13 cellular contexts compared by ENCODE assay signal in genomic region chr2:9230051-9230802, GRCh38. TPM values are rescaled to one million over a fixed set of nuclear protein-coding genes. Genes with fewer than 3 reads are reported as not detected.
DNase-seq lines count a peak whose midpoint lies in the region; ATAC-seq and TF ChIP-seq lines count a peak whose summit lies in the region.
"Had no signal": no experiment of that assay in that cellular context is flagged by ENCODE, and none has a peak within 500 bp of the region (broad histone marks: within the 10 kb centered on the region; RNA-seq: fewer than 3 reads in every experiment).

No MANE protein-coding gene starts in this region.

- no peak for ATAC-seq in Panc1
- no peak for ATAC-seq in natural killer cell
- ATAC-seq in mucosa of descending colon = no peak

- H3K4me3 ChIP-seq in AG09309 (ENCODE audit: control insufficient read depth, low read depth, low read length) (no peak overlapping the region), Panc1 (ENCODE audit: low read depth in 2 of 2, low read length in 2 of 2) (peak overlapping the region in 1 of 2 experiments; percentile 32; a peak in 1 of 4 replicates), mucosa of descending colon (no peak overlapping the region)

- H3K27ac ChIP-seq in Panc1 (ENCODE audit: low read length) = peak overlapping the region; percentile 100

- peaks cover 83% of the 10 kb centered on the region for H3K4me1 Mint-ChIP-seq in neural crest cell
- no peaks in the 10 kb centered on the region for H3K4me1 Mint-ChIP-seq in natural killer cell
- H3K4me1 Mint-ChIP-seq: B cell had no signal

- CTCF ChIA-PET in Panc1 (lab: Charles Lee) = interaction anchor here (0.7 kb wide), 1 partner anchor 8 kb away, joined by 3 read pairs; no protein-coding TSS in a partner anchor

- no peaks in the 10 kb centered on the region for H3K9me3 ChIP-seq in Panc1 (ENCODE audit: control insufficient read depth, insufficient read depth, low read depth, low read length)
- no peaks in the 10 kb centered on the region for H3K9me3 ChIP-seq in mucosa of descending colon

- no peaks in the 10 kb centered on the region for H3K36me3 ChIP-seq in Panc1 (ENCODE audit: control insufficient read depth, insufficient read depth, low read length)
- no peaks in the 10 kb centered on the region for H3K36me3 ChIP-seq in mucosa of descending colon (ENCODE audit: low read depth)

- no peaks in the 10 kb centered on the region for H3K27me3 Mint-ChIP-seq in neural crest cell (ENCODE audit: low read depth)
- H3K27me3 Mint-ChIP-seq in natural killer cell (ENCODE audit: low read depth in 2 of 2) = peaks cover 32% of the 10 kb centered on the region in 2 donors

- in situ Hi-C loops in Panc1 (cut with HindIII; ENCODE audit: low pct_unique_long_range_greater_than_20kb, low sequenced_read_pairs) = loop anchor here (5.0 kb wide), 1 partner anchor 62 kb away; no protein-coding TSS in a partner anchor

- no peaks in the 10 kb centered on the region for H3K36me3 Mint-ChIP-seq in neural crest cell (ENCODE audit: low read depth)
- no peaks in the 10 kb centered on the region for H3K36me3 Mint-ChIP-seq in natural killer cell
- H3K36me3 Mint-ChIP-seq: activated naive CD8-positive, alpha-beta T cell had no signal

- POLR2A ChIA-PET in Panc1 (lab: Charles Lee) = no interaction called here

- BruUV-seq in Panc1 (replicated peaks; lab: Mats Ljungman, UMichigan) = no TSS peak

- peak overlapping the region; percentile 30 for H3K27ac Mint-ChIP-seq in neural crest cell (ENCODE audit: unreplicated experiment)
- H3K27ac Mint-ChIP-seq in natural killer cell = no peak overlapping the region
- H3K27ac Mint-ChIP-seq: activated CD4-positive, alpha-beta T cell treated with anti-CD3 and anti-CD28 coated beads, Interleukin-2, amount 10 ng/mL, durations not matched to agents 24 days and 14 days; activated naive CD8-positive, alpha-beta T cell; B cell had no signal

- H3K4me3 Mint-ChIP-seq in neural crest cell (no peak overlapping the region), natural killer cell (no peak overlapping the region)
- H3K4me3 Mint-ChIP-seq: activated CD4-positive, alpha-beta T cell treated with anti-CD3 and anti-CD28 coated beads, Interleukin-2, amount 10 ng/mL, durations not matched to agents 24 days and 14 days; activated naive CD8-positive, alpha-beta T cell; B cell had no signal

- no peaks in the 10 kb centered on the region for H3K27me3 ChIP-seq in Panc1 (ENCODE audit: control insufficient read depth, insufficient read depth, low read length)

- intact Hi-C loops in Panc1 (cut with micrococcal nuclease; ENCODE audit: unreplicated experiment) (loop anchor here (5.0 kb wide), 1 partner anchor 88 kb away; no protein-coding TSS in a partner anchor), natural killer cell (cut with micrococcal nuclease) (no loop called here), mucosa of descending colon (cut with DNase I, micrococcal nuclease) (no loop called here)

- H3K4me1 ChIP-seq in Panc1 (ENCODE audit: control insufficient read depth, insufficient read depth, low read length) (peaks cover 100% of the 10 kb centered on the region), mucosa of descending colon (ENCODE audit: low read depth) (peaks cover 18% of the 10 kb centered on the region)

- H3K9me3 Mint-ChIP-seq in neural crest cell (no peaks in the 10 kb centered on the region), natural killer cell (no peaks in the 10 kb centered on the region)
- H3K9me3 Mint-ChIP-seq: activated CD4-positive, alpha-beta T cell treated with anti-CD3 and anti-CD28 coated beads, Interleukin-2, amount 10 ng/mL, durations not matched to agents 24 days and 14 days had no signal

- no peak for DNase-seq in AG09309 (ENCODE audit: low read depth)
- DNase-seq in Panc1 (ENCODE audit: low read depth, low spot score) = no peak
- DNase-seq in fibroblast of gingiva (ENCODE audit: low read depth) = peak; percentile 74
- no peak for DNase-seq in neural crest cell (ENCODE audit: low read depth, low spot score)
- no peak for DNase-seq in natural killer cell
- DNase-seq in NCI-H1092 (lab: John Stamatoyannopoulos, UW) = no peak
- no peak for DNase-seq in mucosa of descending colon
- DNase-seq in effector CD8-positive, alpha-beta T cell (lab: John Stamatoyannopoulos, UW) = no peak
- DNase-seq: activated CD4-positive, alpha-beta T cell treated with anti-CD3 and anti-CD28 coated beads, Interleukin-2, amount 10 ng/mL, durations not matched to agents 24 days and 14 days; left colon; NCI-H510A treated with DMSO at 0.1 percent for 48 hours had no signal

- TF ChIP-seq CTCF in AG09309 (IDR thresholded peaks at IDR 0.05; ENCODE audit: control insufficient read depth, insufficient read depth, low read depth, low read length, missing control alignments) (peak; percentile 18), Panc1 (IDR thresholded peaks at IDR 0.05) (no peak), neural crest cell (conservative IDR thresholded peaks at IDR 0.05) (no peak), natural killer cell (IDR thresholded peaks at IDR 0.05) (no peak), mucosa of descending colon (IDR thresholded peaks at IDR 0.05) (no peak)

RNA-seq across cellular contexts. Expression of gene ASAP2, which starts 23.6 kb away (rescaled TPM):
- total RNA-seq in Panc1 (2021; ENCODE audit: unreplicated experiment) (107 TPM), neural crest cell (48.6 and 51.8 TPM in 2 replicates), natural killer cell (1 to 10 TPM in 1 of 3 donors, under 1 TPM in 2; 0.20 to 1.8 (median 0.60) TPM), mucosa of descending colon (10 to 100 TPM; 50.4 to 84.1 (median 50.5) TPM)
- 57.3 TPM for polyA plus RNA-seq in Panc1 (2012; ENCODE audit: insufficient read length)
- total RNA-seq: B cell had no signal

Comparison
In these comparisons a context has a peak if more than half of its experiments do, and no peak if none do; other contexts are left out.
1. RNA of gene ASAP2, which starts 23.6 kb away (total RNA-seq): 107 TPM in Panc1 (single experiment), 50.4 to 84.1 TPM in mucosa of descending colon and 48.6 to 51.8 TPM in neural crest cell; 0.20 to 1.8 TPM in natural killer cell; every median in the first group is over 10 times any median in the second.